15 cellular contexts compared by ENCODE assay signal in genomic region chr1:66733348-66734017, GRCh38. TPM values are rescaled to one million over a fixed set of nuclear protein-coding genes. Genes with fewer than 3 reads are reported as not detected.
DNase-seq lines count a peak whose midpoint lies in the region; ATAC-seq and TF ChIP-seq lines count a peak whose summit lies in the region.
"Had no signal": no experiment of that assay in that cellular context is flagged by ENCODE, and none has a peak within 500 bp of the region (broad histone marks: within the 10 kb centered on the region; RNA-seq: fewer than 3 reads in every experiment).

No MANE protein-coding gene starts in this region.

- H3K4me3 ChIP-seq in BE2C (ENCODE audit: low read depth, low read length) (no peak overlapping the region), PC-3 (ENCODE audit: low read length) (no peak overlapping the region), epithelial cell of esophagus (ENCODE audit: low read length) (no peak overlapping the region)
- H3K4me3 ChIP-seq: left ventricle myocardium inferior had no signal

- H4K20me1 ChIP-seq in PC-3 (ENCODE audit: low read length): no peaks in the 10 kb centered on the region

- peak overlapping the region; percentile 26; the same call in 1 of the 2 replicates for H3K4me2 ChIP-seq in PC-3 (ENCODE audit: low read length)

- no peaks in the 10 kb centered on the region for H3K9me2 ChIP-seq in PC-3 (replicated peaks; ENCODE audit: low read length)

- H3K4me1 ChIP-seq in BE2C: no peaks in the 10 kb centered on the region
- H3K4me1 ChIP-seq in PC-3 (ENCODE audit: insufficient read depth, low read length): peaks cover 18% of the 10 kb centered on the region

- TF ChIP-seq CTCF in BE2C (IDR thresholded peaks at IDR 0.05; ENCODE audit: low read depth, low read length) (peak; percentile 33), PC-3 (conservative IDR thresholded peaks at IDR 0.05; ENCODE audit: low read depth, low read length) (peak; percentile 51), epithelial cell of esophagus (IDR thresholded peaks at IDR 0.05; ENCODE audit: insufficient read depth, low read depth, low read length, missing control alignments) (no peak)

- no TSS peak for BruUV-seq in PC-3 (replicated peaks; lab: Mats Ljungman, UMichigan)

- H3K9ac ChIP-seq in PC-3 (ENCODE audit: low read length): no peak overlapping the region

- H3K27me3 ChIP-seq in BE2C (no peaks in the 10 kb centered on the region), PC-3 (ENCODE audit: low read length) (0 out of 2 replicates have a peak, but pooled peaks cover 4% of the 10 kb centered on the region)

- H3K9me3 ChIP-seq in BE2C: no peaks in the 10 kb centered on the region
- no peaks in the 10 kb centered on the region for H3K9me3 ChIP-seq in PC-3 (ENCODE audit: low read length)
- H3K9me3 ChIP-seq: left ventricle myocardium inferior had no signal

- H3F3A ChIP-seq in PC-3 (ENCODE audit: low read length, unreplicated experiment): no peaks in the 10 kb centered on the region

- peak overlapping the region; percentile 17; the same call in 1 of the 2 replicates for H2AFZ ChIP-seq in PC-3 (ENCODE audit: low read length)

- ATAC-seq in GM21360 (IDR thresholded peaks at IDR 0.05; ENCODE audit: unreplicated experiment): peak; percentile 39
- peak; percentile 45; the same call in 1 of the 2 replicates for ATAC-seq in PC-3
- no peak for ATAC-seq in HG03565 (IDR thresholded peaks at IDR 0.05; ENCODE audit: unreplicated experiment)

- intact Hi-C loops in PC-3 (cut with micrococcal nuclease): no loop called here

- CTCF ChIA-PET in PC-3 (lab: Charles Lee): no interaction called here

- no peaks in the 10 kb centered on the region for H3K79me2 ChIP-seq in PC-3 (ENCODE audit: low read length)

- H3K36me3 ChIP-seq in BE2C (no peaks in the 10 kb centered on the region), PC-3 (ENCODE audit: low read depth, low read length) (no peaks in the 10 kb centered on the region)
- H3K36me3 ChIP-seq: left ventricle myocardium inferior had no signal

- DNase-seq in BE2C (no peak), PC-3 (peak; percentile 68), epithelial cell of esophagus (ENCODE audit: low read depth) (peak; percentile 68), NCI-H2196 (lab: John Stamatoyannopoulos, UW; ENCODE audit: unreplicated experiment) (no peak)
- DNase-seq in activated CD4-positive, alpha-beta T cell treated with anti-CD3 and anti-CD28 coated beads for 4 hours: no peak
- no peak for DNase-seq in stimulated activated CD4-positive, alpha-beta T cell treated with anti-CD3 and anti-CD28 coated beads, Interleukin-4, amount 100 ng/mL, for 1 hour
- DNase-seq: activated T-cell treated with anti-CD3 and anti-CD28 coated beads for 4 hours; foreskin melanocyte; left ventricle myocardium inferior; NCI-H526; occipital lobe; stimulated activated CD4-positive, alpha-beta T cell treated with anti-CD3 and anti-CD28 coated beads, Interleukin-2, amount 100 ng/mL, for 24 hours; stimulated activated naive CD8-positive, alpha-beta T cell treated with anti-CD3 and anti-CD28 coated beads, Interleukin-15, amount 100 ng/mL, for 72 hours had no signal

- POLR2A ChIA-PET in PC-3 (lab: Charles Lee; ENCODE audit: unreplicated experiment): no interaction called here

- no peak overlapping the region for H3K27ac ChIP-seq in PC-3 (ENCODE audit: low read length)
- H3K27ac ChIP-seq: left ventricle myocardium inferior had no signal

RNA-seq across cellular contexts. Expression of gene DYNLT5, which starts 18.8 kb away (rescaled TPM):
- not detected for polyA plus RNA-seq in BE2C (2012; ENCODE audit: insufficient read depth, insufficient read length, low read depth)
- total RNA-seq in PC-3 (2014; rRNA removed): not detected in 2 replicates

Comparison
In these comparisons a context has a peak if more than half of its experiments do, and no peak if none do; other contexts are left out.
1. DNase-seq: peak in PC-3 (single experiment) and epithelial cell of esophagus (single experiment); none in BE2C (single experiment), activated CD4-positive, alpha-beta T cell treated with anti-CD3 and anti-CD28 coated beads for 4 hours (0 of 2), stimulated activated CD4-positive, alpha-beta T cell treated with anti-CD3 and anti-CD28 coated beads, Interleukin-4, amount 100 ng/mL, for 1 hour (single experiment) and NCI-H2196 (single experiment).